In the genomic region with DNA sequence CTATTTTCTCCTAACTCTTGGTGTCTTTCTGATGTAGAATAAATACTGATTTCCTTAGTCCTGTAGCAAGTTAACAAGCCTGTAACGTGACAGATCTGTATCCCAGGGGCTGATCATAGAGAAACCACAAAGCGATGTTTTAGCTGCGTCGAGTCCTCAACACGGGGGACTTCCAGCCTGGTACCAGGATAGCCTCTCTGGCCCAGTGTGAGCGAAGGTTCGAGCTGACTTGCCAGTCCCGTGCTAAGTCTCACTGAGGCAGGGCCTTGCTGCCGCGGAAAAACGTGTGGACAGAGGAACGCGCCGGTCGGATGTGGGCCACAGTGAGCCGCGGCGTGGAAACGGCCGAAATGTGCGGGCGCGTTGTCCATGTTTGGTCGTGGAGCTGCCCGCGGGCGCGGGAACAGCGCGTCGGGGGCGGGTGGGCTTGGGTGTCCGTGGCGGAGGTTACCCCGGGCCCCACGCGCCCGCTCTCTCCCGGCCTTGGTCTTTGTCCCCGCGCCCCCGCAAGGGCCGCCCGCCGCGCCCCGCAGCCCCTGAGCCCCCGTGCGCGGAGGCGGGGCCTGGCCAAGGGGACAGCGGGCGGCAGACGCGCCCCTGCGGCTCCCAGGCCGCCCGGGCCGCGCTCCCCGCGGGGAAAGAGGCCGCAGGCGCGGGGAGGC, we compare ENCODE assay signal across 8 cellular contexts. TPM values are rescaled to one million over a fixed set of nuclear protein-coding genes. Genes with fewer than 3 reads are reported as not detected.
A peak's percentile ranks its signal among the peaks of the same experiment; 100 is the strongest.
DNase-seq lines count a peak whose midpoint lies in the region; ATAC-seq and TF ChIP-seq lines count a peak whose summit lies in the region.

No MANE protein-coding gene starts in this region.

- no peak for ATAC-seq in GM21737 (IDR thresholded peaks at IDR 0.05; ENCODE audit: unreplicated experiment)

- H3K27ac ChIP-seq in VCaP: peak overlapping the region; percentile 78
- peak overlapping the region; percentile 91 to 94 (median 93) for H3K27ac ChIP-seq in esophagus muscularis mucosa (replicated peaks in 1 of 4)
- peak overlapping the region; percentile 2 for H3K27ac ChIP-seq in neural cell (ENCODE audit: low read length)

- no peak for TF ChIP-seq CTCF in VCaP (conservative IDR thresholded peaks at IDR 0.05)
- no peak for TF ChIP-seq CTCF in esophagus muscularis mucosa (IDR thresholded peaks at IDR 0.05)
- no peak for TF ChIP-seq CTCF in neural cell (IDR thresholded peaks at IDR 0.05; ENCODE audit: poor library complexity, severe bottlenecking)

- no peak overlapping the region for H3K4me2 ChIP-seq in neural cell (ENCODE audit: low read length)

- no peaks in the 10 kb centered on the region for H3K9me2 ChIP-seq in neural cell (ENCODE audit: insufficient read depth, low read length)

- TF ChIP-seq RAD21 in neural cell (conservative IDR thresholded peaks at IDR 0.05): no peak

- H3K27me3 ChIP-seq in esophagus muscularis mucosa (no peaks in the 10 kb centered on the region), neural cell (ENCODE audit: insufficient read depth, low read depth, low read length) (no peaks in the 10 kb centered on the region)

- WGBS in esophagus muscularis mucosa: 6% methylated on average over 50 of the region's 65 CpGs

- intact Hi-C loops in esophagus muscularis mucosa (cut with DNase I): loop anchor here (2.0 kb wide), 1 partner anchor 62 kb away; no protein-coding TSS in a partner anchor

- no peaks in the 10 kb centered on the region for H3K9me3 ChIP-seq in esophagus muscularis mucosa
- peaks cover 3% of the 10 kb centered on the region for H3K9me3 ChIP-seq in neural cell (ENCODE audit: low read length)

- peaks cover 25 to 77% (median 70%) of the 10 kb centered on the region in 4 donors for H3K4me1 ChIP-seq in esophagus muscularis mucosa

- DNase-seq in EH (ENCODE audit: low read depth) (peak; percentile 40), esophagus muscularis mucosa (ENCODE audit: extremely low spot score) (no peak), NOMO-1 (lab: John Stamatoyannopoulos, UW; ENCODE audit: unreplicated experiment in 2 of 2) (no peak), NCI-H2171 (lab: John Stamatoyannopoulos, UW) (no peak), 8988T (no peak)

- H3F3A ChIP-seq in neural cell (ENCODE audit: insufficient read depth, low read length, poor library complexity, severe bottlenecking): no peaks in the 10 kb centered on the region

- TF ChIP-seq POLR2A in esophagus muscularis mucosa (IDR thresholded peaks at IDR 0.05; ENCODE audit: low read depth): no peak

- H3K4me3 ChIP-seq in esophagus muscularis mucosa (peak overlapping the region; percentile 61 to 74 (median 66)), neural cell (ENCODE audit: low read length) (peak overlapping the region; percentile 60)

- TF ChIP-seq EP300 in esophagus muscularis mucosa (IDR thresholded peaks at IDR 0.05) (no peak), neural cell (conservative IDR thresholded peaks at IDR 0.05; ENCODE audit: poor library complexity, severe bottlenecking) (no peak)

- H3K9ac ChIP-seq in neural cell (ENCODE audit: low read length): peak overlapping the region; percentile 38

- no peaks in the 10 kb centered on the region for H4K20me1 ChIP-seq in neural cell (ENCODE audit: insufficient read depth)

- peaks cover 34% of the 10 kb centered on the region for H3K79me2 ChIP-seq in neural cell (replicated peaks; ENCODE audit: insufficient read depth, low read length)

- H2AFZ ChIP-seq in neural cell (ENCODE audit: low read depth, low read length): no peak overlapping the region

- no peaks in the 10 kb centered on the region for H3K36me3 ChIP-seq in esophagus muscularis mucosa
- H3K36me3 ChIP-seq in neural cell (ENCODE audit: insufficient read depth, low read length): no peaks in the 10 kb centered on the region

TF ChIP-seq in neural cell, 6 proteins besides CTCF, POLR2A, EP300 and RAD21:
- TF ChIP-seq SMC3 (conservative IDR thresholded peaks at IDR 0.05; ENCODE audit: poor library complexity): no peak
- TF ChIP-seq EZH2 (IDR thresholded peaks at IDR 0.05; ENCODE audit: borderline replicate concordance, insufficient read depth, low read length, poor library complexity, severe bottlenecking): no peak
- TF ChIP-seq, protein P1, sequence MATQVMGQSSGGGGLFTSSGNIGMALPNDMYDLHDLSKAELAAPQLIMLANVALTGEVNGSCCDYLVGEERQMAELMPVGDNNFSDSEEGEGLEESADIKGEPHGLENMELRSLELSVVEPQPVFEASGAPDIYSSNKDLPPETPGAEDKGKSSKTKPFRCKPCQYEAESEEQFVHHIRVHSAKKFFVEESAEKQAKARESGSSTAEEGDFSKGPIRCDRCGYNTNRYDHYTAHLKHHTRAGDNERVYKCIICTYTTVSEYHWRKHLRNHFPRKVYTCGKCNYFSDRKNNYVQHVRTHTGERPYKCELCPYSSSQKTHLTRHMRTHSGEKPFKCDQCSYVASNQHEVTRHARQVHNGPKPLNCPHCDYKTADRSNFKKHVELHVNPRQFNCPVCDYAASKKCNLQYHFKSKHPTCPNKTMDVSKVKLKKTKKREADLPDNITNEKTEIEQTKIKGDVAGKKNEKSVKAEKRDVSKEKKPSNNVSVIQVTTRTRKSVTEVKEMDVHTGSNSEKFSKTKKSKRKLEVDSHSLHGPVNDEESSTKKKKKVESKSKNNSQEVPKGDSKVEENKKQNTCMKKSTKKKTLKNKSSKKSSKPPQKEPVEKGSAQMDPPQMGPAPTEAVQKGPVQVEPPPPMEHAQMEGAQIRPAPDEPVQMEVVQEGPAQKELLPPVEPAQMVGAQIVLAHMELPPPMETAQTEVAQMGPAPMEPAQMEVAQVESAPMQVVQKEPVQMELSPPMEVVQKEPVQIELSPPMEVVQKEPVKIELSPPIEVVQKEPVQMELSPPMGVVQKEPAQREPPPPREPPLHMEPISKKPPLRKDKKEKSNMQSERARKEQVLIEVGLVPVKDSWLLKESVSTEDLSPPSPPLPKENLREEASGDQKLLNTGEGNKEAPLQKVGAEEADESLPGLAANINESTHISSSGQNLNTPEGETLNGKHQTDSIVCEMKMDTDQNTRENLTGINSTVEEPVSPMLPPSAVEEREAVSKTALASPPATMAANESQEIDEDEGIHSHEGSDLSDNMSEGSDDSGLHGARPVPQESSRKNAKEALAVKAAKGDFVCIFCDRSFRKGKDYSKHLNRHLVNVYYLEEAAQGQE (IDR thresholded peaks at IDR 0.05; ENCODE audit: borderline replicate concordance): no peak
- TF ChIP-seq POLR2AphosphoS5 (IDR thresholded peaks at IDR 0.05): no peak
- TF ChIP-seq TAF1 (IDR thresholded peaks at IDR 0.05; ENCODE audit: low read depth): no peak
- TF ChIP-seq MXI1 (conservative IDR thresholded peaks at IDR 0.05; ENCODE audit: poor library complexity, severe bottlenecking): no peak

RNA-seq across cellular contexts. Expression of gene EML1, which starts 0.5 kb away (rescaled TPM):
- total RNA-seq in esophagus muscularis mucosa: 100 to 1,000 TPM in 3 of 4 donors, 10 to 100 TPM in 1; 92.3 to 131 (median 119) TPM
- polyA plus RNA-seq in neural cell: 21.7 and 27.2 TPM in 2 replicates
- 46.7 and 52.1 TPM in 2 replicates for polyA minus RNA-seq in neural cell

Comparison
In these comparisons a context has a peak if more than half of its experiments do, and no peak if none do; other contexts are left out.
1. H3K27ac ChIP-seq: peak in every context shown above with its lines; median percentile 93 in esophagus muscularis mucosa; 78 in VCaP; 2 in neural cell.